8 cellular contexts compared by ENCODE assay signal in genomic region chr1:220528049-220528678, GRCh38. TPM values are rescaled to one million over a fixed set of nuclear protein-coding genes. Genes with fewer than 3 reads are reported as not detected.
A peak's percentile ranks its signal among the peaks of the same experiment; 100 is the strongest.
DNase-seq lines count a peak whose midpoint lies in the region; ATAC-seq, FAIRE-seq and TF ChIP-seq lines count a peak whose summit lies in the region.

Gene MARK1 (plus strand): TSS chr1:220528136. CDS start chr1:220528823, 687 bp downstream.

- ATAC-seq in CD4-positive, CD25-positive, alpha-beta regulatory T cell (ENCODE audit: low read depth in 2 of 2): peak in 1 of 2 donors; percentile 28
- ATAC-seq in GM19023 (IDR thresholded peaks at IDR 0.05; ENCODE audit: unreplicated experiment) (peak; percentile 56), HG03280 (IDR thresholded peaks at IDR 0.05; ENCODE audit: unreplicated experiment) (peak; percentile 61)
- no peak for ATAC-seq in central memory CD8-positive, alpha-beta T cell (replicated peaks; ENCODE audit: extremely low read depth, poor library complexity, severe bottlenecking)

- WGBS in small intestine, 3 donors: 0 to 1% (median 0%) methylated on average over 38 to 87 of the region's 87 CpGs

- no peak for FAIRE-seq in keratinocyte (lab: Jason Lieb, UNC)
- FAIRE-seq in small intestine (lab: Jason Lieb, UNC): no peak

- H3K27ac Mint-ChIP-seq in CD4-positive, CD25-positive, alpha-beta regulatory T cell: peak within 1 kb of the TSS in 1 of 3 donors; percentile 70
- H3K27ac Mint-ChIP-seq in central memory CD8-positive, alpha-beta T cell (ENCODE audit: low read depth): no peak within 1 kb of the TSS

- H4K20me1 ChIP-seq in keratinocyte (ENCODE audit: control insufficient read depth, extremely low read depth, insufficient read depth, low read length): no peaks in the 10 kb centered on the region

- dilution Hi-C loops in keratinocyte (cut with MboI; ENCODE audit: extremely low pct_ligation_motif_present, low sequenced_read_pairs): no loop called here

- H3K36me3 Mint-ChIP-seq in CD4-positive, CD25-positive, alpha-beta regulatory T cell: no peaks in the 10 kb centered on the region
- no peaks in the 10 kb centered on the region for H3K36me3 Mint-ChIP-seq in central memory CD8-positive, alpha-beta T cell (ENCODE audit: insufficient read depth)

- no peaks in the 10 kb centered on the region for H3K36me3 ChIP-seq in CD4-positive, CD25-positive, alpha-beta regulatory T cell (ENCODE audit: control insufficient read depth, insufficient read depth, low read length)
- H3K36me3 ChIP-seq in keratinocyte (ENCODE audit: control insufficient read depth in 2 of 2, extremely low read depth in 1 of 2, insufficient read depth in 2 of 2, low read length in 2 of 2) (no peaks in the 10 kb centered on the region), small intestine (ENCODE audit: control insufficient read depth in 2 of 2, insufficient read depth in 2 of 2, low read length in 2 of 2) (no peaks in the 10 kb centered on the region)

- peaks cover 30% of the 10 kb centered on the region for H3K27me3 ChIP-seq in CD4-positive, CD25-positive, alpha-beta regulatory T cell (ENCODE audit: control insufficient read depth, insufficient read depth, low read length)
- H3K27me3 ChIP-seq in keratinocyte (ENCODE audit: control insufficient read depth, extremely low read depth, insufficient read depth, low read length) (no peaks in the 10 kb centered on the region), small intestine (ENCODE audit: control insufficient read depth in 2 of 2, insufficient read depth in 2 of 2, low read length in 2 of 2) (peaks cover 3% of the 10 kb centered on the region in 2 donors)

- peaks cover 0 to 22% (median 13%) of the 10 kb centered on the region in 4 donors for H3K4me1 Mint-ChIP-seq in CD4-positive, CD25-positive, alpha-beta regulatory T cell
- H3K4me1 Mint-ChIP-seq in central memory CD8-positive, alpha-beta T cell: peaks cover 20% of the 10 kb centered on the region

- DNase-seq in CD4-positive, CD25-positive, alpha-beta regulatory T cell: peak in 2 of 3 donors; percentile 3 to 8
- DNase-seq in central memory CD8-positive, alpha-beta T cell (ENCODE audit: low spot score in 2 of 2): no peak
- no peak for DNase-seq in keratinocyte (ENCODE audit: low read depth, low spot score)
- DNase-seq in small intestine: peak; percentile 31
- DNase-seq in NOMO-1 treated with dmso at 0.1 percent for 144 hours (lab: John Stamatoyannopoulos, UW; ENCODE audit: unreplicated experiment): no peak

- peaks cover 0 to 5% (median 0%) of the 10 kb centered on the region in 7 donors for H3K9me3 Mint-ChIP-seq in CD4-positive, CD25-positive, alpha-beta regulatory T cell
- H3K9me3 Mint-ChIP-seq in central memory CD8-positive, alpha-beta T cell: peaks cover 1% of the 10 kb centered on the region

- H3K9me1 ChIP-seq in keratinocyte (ENCODE audit: control insufficient read depth, extremely low read depth, insufficient read depth, low read length): no peaks in the 10 kb centered on the region

- H3K4me2 ChIP-seq in keratinocyte (ENCODE audit: control insufficient read depth, extremely low read depth, insufficient read depth, low read depth, low read length): peak within 1 kb of the TSS; percentile 99

- peak within 1 kb of the TSS; percentile 91 for H2AFZ ChIP-seq in keratinocyte (ENCODE audit: control insufficient read depth, low read length)

- H3K27ac ChIP-seq in CD4-positive, CD25-positive, alpha-beta regulatory T cell (ENCODE audit: insufficient read depth, low read length, poor library complexity, severe bottlenecking): no peak within 1 kb of the TSS
- H3K27ac ChIP-seq in keratinocyte (ENCODE audit: control insufficient read depth, insufficient read depth, low read length): peak within 1 kb of the TSS; percentile 83
- peak within 1 kb of the TSS in 1 of 2 donors; percentile 66 for H3K27ac ChIP-seq in small intestine (ENCODE audit: low read depth in 1 of 2, low read length in 1 of 2)

- H3K4me1 ChIP-seq in CD4-positive, CD25-positive, alpha-beta regulatory T cell (ENCODE audit: control insufficient read depth, insufficient read depth, low read length, poor library complexity, severe bottlenecking): peaks cover 19% of the 10 kb centered on the region
- peaks cover 12% of the 10 kb centered on the region for H3K4me1 ChIP-seq in keratinocyte (ENCODE audit: control insufficient read depth, extremely low read depth, insufficient read depth, low read length)
- no peaks in the 10 kb centered on the region for H3K4me1 ChIP-seq in small intestine (ENCODE audit: control insufficient read depth in 2 of 2, insufficient read depth in 1 of 2, low read depth in 1 of 2, low read length in 1 of 2)

- H3K9me3 ChIP-seq in CD4-positive, CD25-positive, alpha-beta regulatory T cell (ENCODE audit: control insufficient read depth in 2 of 2, low read length in 2 of 2): no peaks in the 10 kb centered on the region
- no peaks in the 10 kb centered on the region for H3K9me3 ChIP-seq in keratinocyte (ENCODE audit: control insufficient read depth, low read depth, low read length)
- H3K9me3 ChIP-seq in small intestine (ENCODE audit: control insufficient read depth, low read depth): no peaks in the 10 kb centered on the region

- peak within 1 kb of the TSS; percentile 37 for H3K4me3 ChIP-seq in CD4-positive, CD25-positive, alpha-beta regulatory T cell (ENCODE audit: low read depth, low read length)
- H3K4me3 ChIP-seq in keratinocyte (ENCODE audit: control insufficient read depth in 2 of 3, extremely low read depth in 1 of 3, insufficient read depth in 2 of 3, low read depth in 1 of 3, low read length in 3 of 3) (peak within 1 kb of the TSS; percentile 90 to 96 (median 92)), small intestine (ENCODE audit: low read depth in 1 of 2, low read length in 2 of 2) (peak within 1 kb of the TSS; percentile 34 to 78)

- peak within 1 kb of the TSS; percentile 67 to 82 (median 80) for H3K4me3 Mint-ChIP-seq in CD4-positive, CD25-positive, alpha-beta regulatory T cell
- peak within 1 kb of the TSS; percentile 74 for H3K4me3 Mint-ChIP-seq in central memory CD8-positive, alpha-beta T cell

- H3K79me2 ChIP-seq in keratinocyte (ENCODE audit: control insufficient read depth, insufficient read depth, low read length): peaks cover 45% of the 10 kb centered on the region

- no peak for TF ChIP-seq CTCF in keratinocyte (optimal IDR thresholded peaks at IDR 0.05 in 1 of 3, IDR thresholded peaks at IDR 0.05 in 1 of 3, conservative IDR thresholded peaks at IDR 0.05 in 1 of 3; ENCODE audit: extremely low read depth in 1 of 3, insufficient read depth in 2 of 3, low read length in 3 of 3)

- H3K27me3 Mint-ChIP-seq in CD4-positive, CD25-positive, alpha-beta regulatory T cell: peaks cover 55% of the 10 kb centered on the region
- peaks cover 78% of the 10 kb centered on the region for H3K27me3 Mint-ChIP-seq in central memory CD8-positive, alpha-beta T cell

- peak within 1 kb of the TSS; percentile 95 for H3K9ac ChIP-seq in keratinocyte (ENCODE audit: control insufficient read depth, extremely low read depth, insufficient read depth, low read length)

TF ChIP-seq in PFSK-1, 5 proteins besides CTCF, POLR2A, EP300 and RAD21:
- TF ChIP-seq TAF1 (IDR thresholded peaks at IDR 0.05; ENCODE audit: borderline replicate concordance, insufficient read depth, low read length) (no peak), FOXP2 (optimal IDR thresholded peaks at IDR 0.05; ENCODE audit: borderline replicate concordance, extremely low read depth, extremely low read length, insufficient read depth) (peak; percentile 18), SIN3A (IDR thresholded peaks at IDR 0.05; ENCODE audit: borderline replicate concordance, insufficient read depth, low read length) (no peak)

RNA-seq across cellular contexts. Expression of gene MARK1, which starts in this region (rescaled TPM):
- not detected for total RNA-seq in CD4-positive, CD25-positive, alpha-beta regulatory T cell
- under 1 TPM in 1 of 4 donors, not detected in 3; 0.05 TPM for polyA plus RNA-seq in CD4-positive, CD25-positive, alpha-beta regulatory T cell
- 0.39 TPM for polyA plus RNA-seq in PFSK-1 (2012; ENCODE audit: insufficient read length, low read depth)
- polyA plus RNA-seq in keratinocyte (6.1 to 11.3 TPM (median 8.4 TPM) in 3 replicates), small intestine (1 to 10 TPM in 1 of 3 donors, under 1 TPM in 2; under 0.01 to 2.1 (median under 0.01) TPM)
- polyA plus RNA-seq in keratinocyte (2011; ENCODE audit: low read depth): 13.5 TPM
- polyA plus RNA-seq in keratinocyte (2011; cell fraction: cytosol; rRNA removed): 9.4 and 10.4 TPM in 2 replicates
- 13.5 and 18.8 TPM in 2 replicates for polyA plus RNA-seq in keratinocyte (2011; cell fraction: nucleus; rRNA removed)
- polyA plus RNA-seq in keratinocyte (2012; ENCODE audit: low replicate concordance): 8.8 and 10.9 TPM in 2 replicates
- polyA minus RNA-seq in keratinocyte: 3.4 to 5.9 TPM (median 5.2 TPM) in 3 replicates
- polyA minus RNA-seq in keratinocyte (2011; cell fraction: cytosol; rRNA and poly(A)+ RNA removed): 7.7 TPM
- 10.2 and 23.0 TPM in 2 replicates for polyA minus RNA-seq in keratinocyte (2011; cell fraction: nucleus; rRNA and poly(A)+ RNA removed)

Comparison
In these comparisons a context has a peak if more than half of its experiments do, and no peak if none do; other contexts are left out.
1. Peak in DNase-seq and H3K4me3 ChIP-seq in CD4-positive, CD25-positive, alpha-beta regulatory T cell; RNA of the gene not detected or under 1 TPM.
2. H3K4me3 ChIP-seq: peak in every context shown above with its lines; median percentile 92 in keratinocyte; 56 in small intestine; 37 in CD4-positive, CD25-positive, alpha-beta regulatory T cell.